Comparison of ENCODE assay signal across 24 cellular contexts in the genomic region with DNA sequence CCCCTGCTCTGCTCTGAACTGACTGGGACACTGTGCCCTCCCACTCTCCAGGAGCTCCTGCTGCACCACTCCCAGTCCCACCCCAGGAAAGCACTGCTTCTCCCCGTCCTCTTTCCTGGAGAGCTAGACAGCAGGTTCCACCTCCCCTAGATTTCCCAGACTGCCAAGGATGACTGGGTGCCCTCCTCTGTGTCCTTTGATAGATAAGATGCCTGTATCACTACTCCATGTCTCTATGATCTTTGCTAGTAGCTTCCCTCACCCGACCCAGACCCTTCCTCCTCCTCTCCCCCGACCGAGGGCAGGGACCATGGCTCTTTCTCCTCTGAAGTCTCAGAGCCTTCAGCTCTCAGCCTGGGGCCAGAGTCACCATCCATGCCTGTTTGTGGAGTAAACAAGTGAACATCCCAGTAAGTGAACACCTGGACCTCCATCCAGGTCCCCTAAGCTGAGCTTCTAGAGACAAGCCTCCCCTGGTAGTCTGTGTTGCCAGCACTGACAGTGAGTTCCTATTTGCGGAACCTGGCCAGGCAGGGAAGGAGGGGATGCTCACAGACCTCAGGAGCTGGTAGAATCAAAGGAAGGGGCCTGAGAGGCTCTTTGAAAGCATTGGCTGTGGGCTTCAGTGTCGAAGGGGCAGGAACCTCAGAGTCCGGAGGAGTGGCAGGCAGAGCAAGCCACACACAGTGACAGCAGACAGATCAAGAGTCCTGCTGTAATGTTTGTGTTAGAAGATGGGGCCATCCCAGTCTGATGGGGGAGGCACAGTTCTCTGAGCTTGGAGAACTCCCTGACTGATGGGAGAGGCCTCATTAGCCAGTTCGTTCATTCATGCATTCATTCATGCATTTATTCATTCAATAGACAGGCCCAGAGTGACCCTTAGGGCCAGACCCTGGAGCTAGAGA.
DNase-seq lines count a peak whose midpoint lies in the region; ATAC-seq and TF ChIP-seq lines count a peak whose summit lies in the region.
"Had no signal": no experiment of that assay in that cellular context is flagged by ENCODE, and none has a peak within 500 bp of the region (broad histone marks: within the 10 kb centered on the region; RNA-seq: fewer than 3 reads in every experiment).

No MANE protein-coding gene starts in this region.

- H3K4me1 ChIP-seq in Panc1 (ENCODE audit: control insufficient read depth, insufficient read depth, low read length) (no peaks in the 10 kb centered on the region), mesenchymal stem cell (ENCODE audit: control insufficient read depth, insufficient read depth, low read depth, low read length) (no peaks in the 10 kb centered on the region), MM.1S (ENCODE audit: low read length) (no peaks in the 10 kb centered on the region)
- H3K4me1 ChIP-seq in naive thymus-derived CD4-positive, alpha-beta T cell (ENCODE audit: control insufficient read depth in 2 of 2, insufficient read depth in 2 of 2, low read length in 2 of 2): no peaks in the 10 kb centered on the region
- H3K4me1 ChIP-seq: BLaER1 had no signal

- TF ChIP-seq CTCF in CD14-positive monocyte (IDR thresholded peaks at IDR 0.05) (no peak), Panc1 (IDR thresholded peaks at IDR 0.05) (no peak), MM.1S (IDR thresholded peaks at IDR 0.05; ENCODE audit: low read length) (no peak)

- no peaks in the 10 kb centered on the region for H3K36me3 ChIP-seq in Panc1 (ENCODE audit: control insufficient read depth, insufficient read depth, low read length)
- H3K36me3 ChIP-seq in mesenchymal stem cell (ENCODE audit: control insufficient read depth in 1 of 2, insufficient read depth in 2 of 2, low read depth in 1 of 2, low read length in 2 of 2): no peaks in the 10 kb centered on the region
- no peaks in the 10 kb centered on the region for H3K36me3 ChIP-seq in naive thymus-derived CD4-positive, alpha-beta T cell (ENCODE audit: control insufficient read depth in 2 of 3, insufficient read depth in 3 of 3, low read length in 3 of 3)
- H3K36me3 ChIP-seq in MM.1S (replicated peaks; ENCODE audit: insufficient read depth, low read length): no peaks in the 10 kb centered on the region
- H3K36me3 ChIP-seq: BLaER1 had no signal

- no peak overlapping the region for H2AK5ac ChIP-seq in mesenchymal stem cell (ENCODE audit: low read length, severe bottlenecking)

- H3K23ac ChIP-seq in mesenchymal stem cell (ENCODE audit: low read length in 2 of 2): no peak overlapping the region

- H3K4me1 Mint-ChIP-seq in CD14-positive monocyte: no peaks in the 10 kb centered on the region
- no peaks in the 10 kb centered on the region for H3K4me1 Mint-ChIP-seq in activated T-helper 2 cell treated with anti-CD3 and anti-CD28 coated beads, Interferon-gamma antibody, Interleukin-2, Interleukin-4, amounts not matched to agents 10 μg/mL and 5 μg/mL and 100 μg/mL, durations not matched to agents 14 hours and 24 hours and 36 hours (ENCODE audit: low read depth)
- no peaks in the 10 kb centered on the region for H3K4me1 Mint-ChIP-seq in naive thymus-derived CD4-positive, alpha-beta T cell

- H3K9ac ChIP-seq in mesenchymal stem cell (ENCODE audit: low read length): no peak overlapping the region
- no peak overlapping the region for H3K9ac ChIP-seq in MM.1S (ENCODE audit: low read length)
- H3K9ac ChIP-seq: BLaER1 had no signal

- H3K79me1 ChIP-seq in mesenchymal stem cell (replicated peaks; ENCODE audit: low read length, poor library complexity, severe bottlenecking): no peaks in the 10 kb centered on the region

- POLR2A ChIA-PET in Panc1 (lab: Charles Lee): no interaction called here
- POLR2A ChIA-PET in naive thymus-derived CD4-positive, alpha-beta T cell (lab: Charles Lee): no interaction called here

- CTCF ChIA-PET in Panc1 (lab: Charles Lee): interaction anchor here (0.6 kb wide), 2 partner anchors 201 to 834 kb away, joined by 3 to 10 read pairs; no protein-coding TSS in a partner anchor
- CTCF ChIA-PET in naive thymus-derived CD4-positive, alpha-beta T cell (lab: Charles Lee): no interaction called here

- H4K20me1 ChIP-seq in MM.1S (ENCODE audit: insufficient read depth, low read length): no peaks in the 10 kb centered on the region

- no peak overlapping the region for H3K18ac ChIP-seq in mesenchymal stem cell (ENCODE audit: low read depth in 1 of 2, low read length in 2 of 2)

- WGBS in mesenchymal stem cell: 70% methylated on average over 8 of the region's 8 CpGs

- peak overlapping the region; percentile 20 for H4K8ac ChIP-seq in mesenchymal stem cell (ENCODE audit: low read length)

- H4K91ac ChIP-seq in mesenchymal stem cell (ENCODE audit: low read length): no peak overlapping the region

- no peak overlapping the region for H3K4me3 Mint-ChIP-seq in CD14-positive monocyte
- H3K4me3 Mint-ChIP-seq in activated T-helper 2 cell treated with anti-CD3 and anti-CD28 coated beads, Interferon-gamma antibody, Interleukin-2, Interleukin-4, amounts not matched to agents 10 μg/mL and 5 μg/mL and 100 μg/mL, durations not matched to agents 14 hours and 24 hours and 36 hours (ENCODE audit: low read depth): no peak overlapping the region
- H3K4me3 Mint-ChIP-seq in naive thymus-derived CD4-positive, alpha-beta T cell: no peak overlapping the region
- H3K4me3 Mint-ChIP-seq: CD4-positive, alpha-beta T cell had no signal

- H3K4me2 ChIP-seq in mesenchymal stem cell (ENCODE audit: low read length, poor library complexity, severe bottlenecking) (no peak overlapping the region), MM.1S (ENCODE audit: low read depth, low read length) (no peak overlapping the region)
- H3K4me2 ChIP-seq: BLaER1 had no signal

- intact Hi-C loops in CD14-positive monocyte (cut with micrococcal nuclease) (no loop called here), Panc1 (cut with micrococcal nuclease; ENCODE audit: unreplicated experiment) (no loop called here), posterior vena cava (cut with DNase I) (no loop called here)
- intact Hi-C loops in activated T-helper 2 cell treated with anti-CD3 and anti-CD28 coated beads, Interferon-gamma antibody, Interleukin-2, Interleukin-4, amounts not matched to agents 10 μg/mL and 5 μg/mL and 100 μg/mL, durations not matched to agents 14 hours and 24 hours and 36 hours (cut with micrococcal nuclease): no loop called here
- intact Hi-C loops in naive thymus-derived CD4-positive, alpha-beta T cell (cut with micrococcal nuclease): no loop called here

- H3K27ac Mint-ChIP-seq in CD14-positive monocyte: peak overlapping the region in 1 of 7 donors; percentile 14
- no peak overlapping the region for H3K27ac Mint-ChIP-seq in activated T-helper 2 cell treated with anti-CD3 and anti-CD28 coated beads, Interferon-gamma antibody, Interleukin-2, Interleukin-4, amounts not matched to agents 10 μg/mL and 5 μg/mL and 100 μg/mL, durations not matched to agents 14 hours and 24 hours and 36 hours
- H3K27ac Mint-ChIP-seq in naive thymus-derived CD4-positive, alpha-beta T cell: no peak overlapping the region
- H3K27ac Mint-ChIP-seq: CD4-positive, alpha-beta T cell had no signal

- no TSS peak for BruUV-seq in Panc1 (replicated peaks; lab: Mats Ljungman, UMichigan)

- H2BK120ac ChIP-seq in mesenchymal stem cell (ENCODE audit: low read depth, low read length): no peak overlapping the region

- no peak overlapping the region for H2AFZ ChIP-seq in mesenchymal stem cell (ENCODE audit: low read depth, low read length)
- H2AFZ ChIP-seq in MM.1S (ENCODE audit: low read length): no peak overlapping the region

- in situ Hi-C loops in Panc1 (cut with HindIII; ENCODE audit: low pct_unique_long_range_greater_than_20kb, low sequenced_read_pairs): no loop called here

- no peak overlapping the region for H2BK15ac ChIP-seq in mesenchymal stem cell (ENCODE audit: low read depth, poor library complexity, severe bottlenecking)

- H3K27me3 Mint-ChIP-seq in CD14-positive monocyte (ENCODE audit: low read depth in 3 of 3): peaks cover 8 to 27% (median 24%) of the 10 kb centered on the region in 3 donors
- H3K27me3 Mint-ChIP-seq in activated T-helper 2 cell treated with anti-CD3 and anti-CD28 coated beads, Interferon-gamma antibody, Interleukin-2, Interleukin-4, amounts not matched to agents 10 μg/mL and 5 μg/mL and 100 μg/mL, durations not matched to agents 14 hours and 24 hours and 36 hours (ENCODE audit: low read depth): peaks cover 4% of the 10 kb centered on the region
- H3K27me3 Mint-ChIP-seq in naive thymus-derived CD4-positive, alpha-beta T cell: peaks cover 5 to 46% (median 39%) of the 10 kb centered on the region in 5 donors

- peak; percentile 27; the same call in 1 of the 2 replicates for ATAC-seq in Panc1
- ATAC-seq in naive thymus-derived CD4-positive, alpha-beta T cell: no peak
- ATAC-seq: HCT116, PC-3 had no signal

- H3K36me3 Mint-ChIP-seq in CD14-positive monocyte: no peaks in the 10 kb centered on the region
- no peaks in the 10 kb centered on the region for H3K36me3 Mint-ChIP-seq in activated T-helper 2 cell treated with anti-CD3 and anti-CD28 coated beads, Interferon-gamma antibody, Interleukin-2, Interleukin-4, amounts not matched to agents 10 μg/mL and 5 μg/mL and 100 μg/mL, durations not matched to agents 14 hours and 24 hours and 36 hours (ENCODE audit: low read depth)
- H3K36me3 Mint-ChIP-seq in naive thymus-derived CD4-positive, alpha-beta T cell: peaks cover 0 to 3% (median 0%) of the 10 kb centered on the region in 5 donors

- no peak overlapping the region for H3K4ac ChIP-seq in mesenchymal stem cell (ENCODE audit: low read depth in 1 of 2, low read length in 2 of 2)

- no peaks in the 10 kb centered on the region for H3K9me2 ChIP-seq in MM.1S (replicated peaks; ENCODE audit: insufficient read depth, low read length)

- H2BK12ac ChIP-seq in mesenchymal stem cell (ENCODE audit: low read length in 2 of 2): no peak overlapping the region

- no peaks in the 10 kb centered on the region for H3K79me2 ChIP-seq in MM.1S (ENCODE audit: low read length)

- H3K9me3 ChIP-seq in Panc1 (ENCODE audit: control insufficient read depth, insufficient read depth, low read depth, low read length) (no peaks in the 10 kb centered on the region), mesenchymal stem cell (ENCODE audit: control insufficient read depth, low read length) (no peaks in the 10 kb centered on the region), MM.1S (replicated peaks; ENCODE audit: insufficient read depth, low read length) (no peaks in the 10 kb centered on the region)
- no peaks in the 10 kb centered on the region for H3K9me3 ChIP-seq in naive thymus-derived CD4-positive, alpha-beta T cell (ENCODE audit: control insufficient read depth in 2 of 3, low read length in 3 of 3)
- H3K9me3 ChIP-seq: BLaER1 had no signal

- H3K14ac ChIP-seq in mesenchymal stem cell (ENCODE audit: low read length in 2 of 2): no peak overlapping the region

- DNase-seq in CD14-positive monocyte (ENCODE audit: low spot score): peak; percentile 30
- DNase-seq in Panc1 (ENCODE audit: low read depth, low spot score): no peak
- DNase-seq in mesenchymal stem cell: no peak
- peak; percentile 58 for DNase-seq in posterior vena cava (ENCODE audit: low spot score)
- no peak for DNase-seq in activated T-helper 2 cell treated with anti-CD3 and anti-CD28 coated beads, Interferon-gamma antibody, Interleukin-2, Interleukin-4, amounts not matched to agents 10 μg/mL and 5 μg/mL and 100 μg/mL, durations not matched to agents 14 hours and 24 hours and 36 hours (ENCODE audit: low spot score)
- no peak for DNase-seq in NCI-H82 (lab: John Stamatoyannopoulos, UW)
- no peak for DNase-seq in naive thymus-derived CD4-positive, alpha-beta T cell
- DNase-seq in MM.1S: no peak
- DNase-seq: CD4-positive, alpha-beta T cell; DMS53; Kasumi-1; MV-4-11; NCI-H1105; NCI-H1436 treated with DMSO at 0.1 percent for 48 hours; NCI-H1930; NCI-H2107; NCI-H524; NCI-H774; NK-92 treated with Interleukin-12 subunit alpha and Interleukin-12 subunit beta, amount 100 ng/mL, for 24 hours; PC-3; Right ventricle myocardium superior had no signal

- H3K27ac ChIP-seq in Panc1 (ENCODE audit: low read length) (no peak overlapping the region), mesenchymal stem cell (ENCODE audit: low read length, poor library complexity, severe bottlenecking) (no peak overlapping the region), MM.1S (ENCODE audit: low read length) (no peak overlapping the region)
- H3K27ac ChIP-seq in naive thymus-derived CD4-positive, alpha-beta T cell (ENCODE audit: low read depth, low read length): no peak overlapping the region
- H3K27ac ChIP-seq: BLaER1, HL-60 had no signal

- no peaks in the 10 kb centered on the region for H3K27me3 ChIP-seq in Panc1 (ENCODE audit: control insufficient read depth, insufficient read depth, low read length)
- H3K27me3 ChIP-seq in mesenchymal stem cell (ENCODE audit: control insufficient read depth in 1 of 2, insufficient read depth in 1 of 2, low read length in 2 of 2): peaks cover 6 to 63% of the 10 kb centered on the region in 2 experiments
- no peaks in the 10 kb centered on the region for H3K27me3 ChIP-seq in naive thymus-derived CD4-positive, alpha-beta T cell (ENCODE audit: control insufficient read depth in 2 of 2, insufficient read depth in 2 of 2, low read length in 2 of 2)
- peaks cover 96% of the 10 kb centered on the region for H3K27me3 ChIP-seq in MM.1S (replicated peaks; ENCODE audit: insufficient read depth, low read length)

- H3K9me3 Mint-ChIP-seq in CD14-positive monocyte: peaks cover 0 to 3% (median 0%) of the 10 kb centered on the region in 7 donors
- H3K9me3 Mint-ChIP-seq in activated T-helper 2 cell treated with anti-CD3 and anti-CD28 coated beads, Interferon-gamma antibody, Interleukin-2, Interleukin-4, amounts not matched to agents 10 μg/mL and 5 μg/mL and 100 μg/mL, durations not matched to agents 14 hours and 24 hours and 36 hours: no peaks in the 10 kb centered on the region
- H3K9me3 Mint-ChIP-seq in naive thymus-derived CD4-positive, alpha-beta T cell: peaks cover 0 to 2% (median 0%) of the 10 kb centered on the region in 11 donors
- H3K9me3 Mint-ChIP-seq: CD4-positive, alpha-beta T cell had no signal

- H2BK5ac ChIP-seq in mesenchymal stem cell (ENCODE audit: low read depth, low read length, poor library complexity, severe bottlenecking): no peak overlapping the region

- H3K4me3 ChIP-seq in Panc1 (ENCODE audit: low read depth in 2 of 2, low read length in 2 of 2) (no peak overlapping the region), mesenchymal stem cell (ENCODE audit: insufficient read depth in 1 of 2, low read depth in 1 of 2, low read length in 2 of 2) (no peak overlapping the region), MM.1S (ENCODE audit: low read length) (no peak overlapping the region)
- no peak overlapping the region for H3K4me3 ChIP-seq in naive thymus-derived CD4-positive, alpha-beta T cell (ENCODE audit: low read length)
- H3K4me3 ChIP-seq: BLaER1 had no signal

- H3F3A ChIP-seq in MM.1S (ENCODE audit: insufficient read depth, low read length): no peaks in the 10 kb centered on the region

Comparison
In these comparisons a context has a peak if more than half of its experiments do, and no peak if none do; other contexts are left out.
1. DNase-seq: peak in CD14-positive monocyte (single experiment) and posterior vena cava (single experiment); none in Panc1 (single experiment), mesenchymal stem cell (single experiment), activated T-helper 2 cell treated with anti-CD3 and anti-CD28 coated beads, Interferon-gamma antibody, Interleukin-2, Interleukin-4, amounts not matched to agents 10 μg/mL and 5 μg/mL and 100 μg/mL, durations not matched to agents 14 hours and 24 hours and 36 hours (single experiment), NCI-H82 (single experiment), naive thymus-derived CD4-positive, alpha-beta T cell (0 of 9) and MM.1S (single experiment).